Comparison of ENCODE assay signal across 8 cellular contexts in the genomic region with DNA sequence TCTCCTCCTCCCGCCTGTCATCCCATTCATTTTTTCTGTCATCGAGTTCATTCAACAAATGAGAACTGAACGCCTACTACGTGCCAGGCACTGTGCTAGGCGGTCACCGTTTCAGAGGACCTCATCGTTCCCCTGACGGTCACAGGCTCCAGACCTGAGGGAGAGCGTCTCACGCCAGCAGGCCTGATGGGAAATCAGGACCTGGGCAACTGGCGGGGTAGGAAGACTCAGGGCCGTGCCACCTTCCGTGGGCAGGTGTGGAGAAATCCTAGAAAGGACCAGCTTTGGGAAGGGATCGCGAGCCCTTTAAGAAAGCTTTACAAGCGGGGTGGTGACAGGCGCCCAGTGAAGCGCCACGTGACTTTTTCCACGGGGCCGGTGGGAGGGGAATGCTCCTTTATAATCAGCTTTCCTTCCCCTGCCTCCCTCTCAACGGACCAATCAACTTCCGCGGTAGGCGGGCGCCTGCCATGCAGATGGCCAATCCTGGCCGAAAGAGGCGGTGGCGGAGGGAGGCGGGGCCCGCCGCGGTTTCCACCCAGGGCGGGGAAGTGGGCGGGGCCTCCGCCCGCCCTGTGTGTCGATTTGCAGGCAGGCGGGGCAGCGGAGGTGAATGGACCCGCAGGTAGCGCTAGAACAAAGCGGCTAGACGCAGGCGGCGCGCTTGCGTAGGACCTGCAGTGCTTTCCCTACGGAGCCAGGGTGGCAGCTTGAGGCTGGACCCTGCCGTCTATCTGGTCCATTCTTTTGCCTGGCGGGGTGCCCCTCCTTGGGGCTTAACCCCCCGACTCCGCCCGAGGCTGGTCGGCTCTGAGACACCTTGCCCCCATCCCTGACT. TPM values are rescaled to one million over a fixed set of nuclear protein-coding genes. Genes with fewer than 3 reads are reported as not detected.
DNase-seq lines count a peak whose midpoint lies in the region; ATAC-seq and TF ChIP-seq lines count a peak whose summit lies in the region.

No MANE protein-coding gene starts in this region.

- intact Hi-C loops in CD14-positive monocyte (cut with micrococcal nuclease): loop anchor here (2.0 to 5.0 kb wide), 4 partner anchors 64 to 115 kb away; a partner anchor contains a TSS

- TF ChIP-seq CTCF in CD14-positive monocyte (IDR thresholded peaks at IDR 0.05): no peak

- peak; percentile 99 for DNase-seq in CD14-positive monocyte (ENCODE audit: low spot score)
- DNase-seq in NCI-H748 (lab: John Stamatoyannopoulos, UW; ENCODE audit: unreplicated experiment): peak; percentile 97
- peak; percentile 99 for DNase-seq in activated CD4-positive, alpha-beta T cell treated with anti-CD3 and anti-CD28 coated beads, Interleukin-2, amount 50 U/mL, for 24 hours (ENCODE audit: low read depth in 1 of 2, low spot score in 1 of 2)
- peak; percentile 98 for DNase-seq in dedifferentiated amniotic fluid mesenchymal stem cell (ENCODE audit: extremely low spot score)
- DNase-seq in left kidney (ENCODE audit: low read depth, low spot score): peak; percentile 100
- DNase-seq in stimulated activated CD4-positive, alpha-beta T cell treated with anti-CD3 and anti-CD28 coated beads, Interleukin-1b, Interleukin-23, amount 100 ng/mL, for 48 hours: peak; percentile 100

- H3K4me1 Mint-ChIP-seq in CD14-positive monocyte: peaks cover 53% of the 10 kb centered on the region

- H3K36me3 Mint-ChIP-seq in CD14-positive monocyte: peaks cover 10 to 20% of the 10 kb centered on the region in 2 donors

- H3K4me3 Mint-ChIP-seq in CD14-positive monocyte: peak overlapping the region; percentile 85 to 92

- peak overlapping the region; percentile 96 to 97 (median 96) for H3K27ac Mint-ChIP-seq in CD14-positive monocyte

- ATAC-seq in GM19395 (IDR thresholded peaks at IDR 0.05; ENCODE audit: unreplicated experiment) (peak; percentile 78), HG03558 (IDR thresholded peaks at IDR 0.05; ENCODE audit: extremely low read depth, unreplicated experiment) (peak; percentile 67)

- peaks cover 0 to 1% (median 0%) of the 10 kb centered on the region in 7 donors for H3K9me3 Mint-ChIP-seq in CD14-positive monocyte

- peaks cover 0 to 4% (median 0%) of the 10 kb centered on the region in 3 donors for H3K27me3 Mint-ChIP-seq in CD14-positive monocyte (ENCODE audit: low read depth in 3 of 3)

RNA-seq across cellular contexts. Expression of a gene that starts 0.8 kb away (rescaled TPM):
- 1 to 10 TPM; 2.8 to 3.9 TPM for polyA plus RNA-seq in CD14-positive monocyte

Comparison
In these comparisons a context has a peak if more than half of its experiments do, and no peak if none do; other contexts are left out.
1. Peak in every context shown above with its lines: DNase-seq and ATAC-seq.